15 cellular contexts compared by ENCODE assay signal in genomic region chr4:177190995-177191568, GRCh38.
DNase-seq lines count a peak whose midpoint lies in the region; TF ChIP-seq lines count a peak whose summit lies in the region.
"Had no signal": no experiment of that assay in that cellular context is flagged by ENCODE, and none has a peak within 500 bp of the region (broad histone marks: within the 10 kb centered on the region; RNA-seq: fewer than 3 reads in every experiment).

No MANE protein-coding gene starts in this region.

- H3K4me3 ChIP-seq in brain microvascular endothelial cell (ENCODE audit: low read depth, low read length) (no peak overlapping the region), vagina (peak overlapping the region in 1 of 2 donors; percentile 4), MG63 (no peak overlapping the region)
- no peak overlapping the region for H3K4me3 ChIP-seq in effector memory CD4-positive, alpha-beta T cell (ENCODE audit: insufficient read depth, low read depth, low read length, poor library complexity, severe bottlenecking)
- H3K4me3 ChIP-seq: sigmoid colon, SJCRH30, suprapubic skin had no signal

- H3K9me3 Mint-ChIP-seq in HFFc6, result no peaks in the 10 kb centered on the region

- in situ Hi-C loops in brain microvascular endothelial cell (cut with HindIII; ENCODE audit: low pct_ligation_motif_present, low sequenced_read_pairs) (no loop called here), GM13976 (cut with MboI; ENCODE audit: low sequenced_read_pairs, unreplicated experiment) (no loop called here)

- TF ChIP-seq CTCF in HFFc6 (IDR thresholded peaks at IDR 0.05) (no peak), brain microvascular endothelial cell (IDR thresholded peaks at IDR 0.05; ENCODE audit: low read depth, low read length, missing control alignments) (no peak), vagina (IDR thresholded peaks at IDR 0.05) (no peak), GM13976 (IDR thresholded peaks at IDR 0.05; ENCODE audit: borderline replicate concordance, control extremely low read depth, extremely low read depth, insufficient read depth, missing control alignments) (no peak)

- no peak overlapping the region; the same call in 1 of the 2 replicates for H3K4me3 Mint-ChIP-seq in HFFc6
- H3K4me3 Mint-ChIP-seq: naive B cell had no signal

- H3K27me3 ChIP-seq in brain microvascular endothelial cell (replicated peaks) (no peaks in the 10 kb centered on the region), vagina (no peaks in the 10 kb centered on the region), MG63 (no peaks in the 10 kb centered on the region)
- no peaks in the 10 kb centered on the region for H3K27me3 ChIP-seq in effector memory CD4-positive, alpha-beta T cell (replicated peaks; ENCODE audit: control insufficient read depth, insufficient read depth, low read length, poor library complexity, severe bottlenecking)
- H3K27me3 ChIP-seq: sigmoid colon, SJCRH30, suprapubic skin had no signal

- intact Hi-C loops in vagina (cut with DNase I), result no loop called here

- H3K27me3 Mint-ChIP-seq in HFFc6 (ENCODE audit: insufficient read depth), result peaks cover 1% of the 10 kb centered on the region; the same call in 1 of the 2 replicates
- H3K27me3 Mint-ChIP-seq: naive B cell had no signal

- no peak overlapping the region for H3K27ac ChIP-seq in brain microvascular endothelial cell
- peak overlapping the region; percentile 20 for H3K27ac ChIP-seq in vagina
- no peak overlapping the region for H3K27ac ChIP-seq in effector memory CD4-positive, alpha-beta T cell (ENCODE audit: insufficient read depth, low read length, poor library complexity, severe bottlenecking)
- H3K27ac ChIP-seq: sigmoid colon, SJCRH30, suprapubic skin had no signal

- H3K36me3 ChIP-seq in brain microvascular endothelial cell (replicated peaks) (no peaks in the 10 kb centered on the region), vagina (no peaks in the 10 kb centered on the region), MG63 (no peaks in the 10 kb centered on the region)
- H3K36me3 ChIP-seq in effector memory CD4-positive, alpha-beta T cell (ENCODE audit: control insufficient read depth, insufficient read depth, low read length), result no peaks in the 10 kb centered on the region
- H3K36me3 ChIP-seq: sigmoid colon, SJCRH30, suprapubic skin had no signal

- DNase-seq in HFFc6 (peak; percentile 15), brain microvascular endothelial cell (peak; percentile 33), kidney glomerular epithelial cell (lab: John Stamatoyannopoulos, UW) (peak; percentile 92), vagina (ENCODE audit: extremely low spot score in 2 of 2) (no peak), MG63 (no peak), GM13976 (ENCODE audit: low spot score) (no peak)
- no peak for DNase-seq in effector memory CD4-positive, alpha-beta T cell
- DNase-seq: activated naive CD4-positive, alpha-beta T cell treated with Interleukin-2 at 50 U/mL for 16 hours; COR-L47; naive B cell; NCI-H2081 treated with DMSO at 0.1 percent for 48 hours; NK-92 treated with Interleukin-12 subunit alpha and Interleukin-12 subunit beta, amount 100 ng/mL, for 24 hours; sigmoid colon; SJCRH30 had no signal

- H3K27ac Mint-ChIP-seq in HFFc6, result peak overlapping the region; percentile 32
- H3K27ac Mint-ChIP-seq: naive B cell had no signal

- peaks cover 9% of the 10 kb centered on the region for H3K4me1 Mint-ChIP-seq in HFFc6 (ENCODE audit: low read depth)
- H3K4me1 Mint-ChIP-seq: naive B cell had no signal

- no peaks in the 10 kb centered on the region for H3K4me1 ChIP-seq in vagina
- H3K4me1 ChIP-seq in effector memory CD4-positive, alpha-beta T cell (ENCODE audit: control insufficient read depth, insufficient read depth, low read length, poor library complexity, severe bottlenecking), result no peaks in the 10 kb centered on the region
- H3K4me1 ChIP-seq: sigmoid colon, SJCRH30, suprapubic skin had no signal

- TF ChIP-seq POLR2A in vagina (IDR thresholded peaks at IDR 0.05), result no peak

- H3K36me3 Mint-ChIP-seq in HFFc6 (ENCODE audit: low read depth), result no peaks in the 10 kb centered on the region
- H3K36me3 Mint-ChIP-seq: naive B cell had no signal

- no peaks in the 10 kb centered on the region for H3K9me3 ChIP-seq in vagina
- H3K9me3 ChIP-seq in MG63, result peaks cover 15% of the 10 kb centered on the region
- no peaks in the 10 kb centered on the region for H3K9me3 ChIP-seq in effector memory CD4-positive, alpha-beta T cell (ENCODE audit: control insufficient read depth, low read length)
- H3K9me3 ChIP-seq: sigmoid colon, SJCRH30, suprapubic skin had no signal

Comparison
In these comparisons a context has a peak if more than half of its experiments do, and no peak if none do; other contexts are left out.
1. DNase-seq: peak in HFFc6 (single experiment), brain microvascular endothelial cell (single experiment) and kidney glomerular epithelial cell (single experiment); none in vagina (0 of 2), MG63 (single experiment), GM13976 (single experiment) and effector memory CD4-positive, alpha-beta T cell (0 of 3).